ENCODE assay signal across 8 cellular contexts in the genomic region with DNA sequence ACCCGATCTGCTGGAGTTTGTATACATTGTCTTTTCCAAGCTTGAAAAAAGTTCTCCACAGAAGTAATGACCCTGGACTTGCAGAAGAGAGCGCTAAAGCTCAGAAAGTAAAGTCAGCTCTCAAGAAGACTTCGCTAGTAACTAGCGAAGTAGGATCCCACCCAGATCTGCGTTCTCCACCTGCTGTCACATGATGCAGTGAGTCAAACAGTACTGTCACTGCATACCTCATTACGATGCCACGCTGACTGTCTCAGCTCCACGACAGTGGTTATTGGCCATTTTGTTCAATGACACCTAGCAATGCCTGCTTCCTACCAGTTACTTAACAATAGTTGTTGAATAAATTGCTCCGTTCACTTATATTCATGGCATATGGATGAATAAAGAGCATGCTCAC. TPM values are rescaled to one million over a fixed set of nuclear protein-coding genes. Genes with fewer than 3 reads are reported as not detected.
DNase-seq lines count a peak whose midpoint lies in the region; ATAC-seq and TF ChIP-seq lines count a peak whose summit lies in the region.

No MANE protein-coding gene starts in this region.

- H3K18ac ChIP-seq in mesenchymal stem cell (ENCODE audit: low read depth in 1 of 2, low read length in 2 of 2): no peak overlapping the region

- no peak overlapping the region for H2BK12ac ChIP-seq in mesenchymal stem cell (ENCODE audit: low read length in 2 of 2)

- H3K27ac ChIP-seq in Karpas-422 (ENCODE audit: low read length) (no peak overlapping the region), dorsolateral prefrontal cortex (no peak overlapping the region), mesenchymal stem cell (ENCODE audit: low read length, poor library complexity, severe bottlenecking) (no peak overlapping the region), thyroid gland (no peak overlapping the region)

- WGBS in mesenchymal stem cell: 10% methylated on average over 8 of the region's 9 CpGs
- 4 to 7% methylated on average over 9 of the region's 9 CpGs for WGBS in thyroid gland, 2 donors

- no peak overlapping the region for H4K8ac ChIP-seq in mesenchymal stem cell (ENCODE audit: low read length)

- H3K9me3 ChIP-seq in Karpas-422 (ENCODE audit: low read length): no peaks in the 10 kb centered on the region
- no peaks in the 10 kb centered on the region for H3K9me3 ChIP-seq in mesenchymal stem cell (ENCODE audit: control insufficient read depth, low read length)
- no peaks in the 10 kb centered on the region for H3K9me3 ChIP-seq in thyroid gland

- no peaks in the 10 kb centered on the region for H3K27me3 ChIP-seq in Karpas-422 (ENCODE audit: low read length)
- peaks cover 0 to 18% (median 0%) of the 10 kb centered on the region in 45 donors for H3K27me3 ChIP-seq in dorsolateral prefrontal cortex
- no peaks in the 10 kb centered on the region for H3K27me3 ChIP-seq in mesenchymal stem cell (ENCODE audit: control insufficient read depth in 1 of 2, insufficient read depth in 1 of 2, low read length in 2 of 2)
- H3K27me3 ChIP-seq in thyroid gland: no peaks in the 10 kb centered on the region

- H4K20me1 ChIP-seq in Karpas-422 (ENCODE audit: insufficient read depth, low read depth, low read length): no peaks in the 10 kb centered on the region

- no peak overlapping the region for H3K14ac ChIP-seq in mesenchymal stem cell (ENCODE audit: low read length in 2 of 2)

- H2BK120ac ChIP-seq in mesenchymal stem cell (ENCODE audit: low read depth, low read length): no peak overlapping the region

- no peak overlapping the region for H4K91ac ChIP-seq in mesenchymal stem cell (ENCODE audit: low read length)

- no peak overlapping the region for H2AFZ ChIP-seq in Karpas-422 (ENCODE audit: low read length)
- no peak overlapping the region for H2AFZ ChIP-seq in mesenchymal stem cell (ENCODE audit: low read depth, low read length)

- no peaks in the 10 kb centered on the region for H3K9me2 ChIP-seq in Karpas-422 (replicated peaks; ENCODE audit: insufficient read depth, low read length)

- H2BK5ac ChIP-seq in mesenchymal stem cell (ENCODE audit: low read depth, low read length, poor library complexity, severe bottlenecking): no peak overlapping the region

- no peak overlapping the region for H3K4me2 ChIP-seq in Karpas-422 (ENCODE audit: low read depth, low read length, poor library complexity, severe bottlenecking)
- no peak overlapping the region for H3K4me2 ChIP-seq in mesenchymal stem cell (ENCODE audit: low read length, poor library complexity, severe bottlenecking)

- no peak overlapping the region for H2BK15ac ChIP-seq in mesenchymal stem cell (ENCODE audit: low read depth, poor library complexity, severe bottlenecking)

- H3K36me3 ChIP-seq in Karpas-422 (ENCODE audit: insufficient read depth, low read length) (no peaks in the 10 kb centered on the region), mesenchymal stem cell (ENCODE audit: control insufficient read depth in 1 of 2, insufficient read depth in 2 of 2, low read depth in 1 of 2, low read length in 2 of 2) (no peaks in the 10 kb centered on the region), thyroid gland (no peaks in the 10 kb centered on the region)

- no peak overlapping the region for H3K4ac ChIP-seq in mesenchymal stem cell (ENCODE audit: low read depth in 1 of 2, low read length in 2 of 2)

- H2AK5ac ChIP-seq in mesenchymal stem cell (ENCODE audit: low read length, severe bottlenecking): no peak overlapping the region

- DNase-seq in ELF-1 (ENCODE audit: low read depth, low spot score) (peak; percentile 73), Karpas-422 (peak; percentile 53), SHP77 (lab: John Stamatoyannopoulos, UW) (peak; percentile 84 to 87), dorsolateral prefrontal cortex (peak in 2 of 10 donors; percentile 24 to 33), mesenchymal stem cell (peak; percentile 87), thyroid gland (peak; percentile 25 to 29), OCI-M2 (lab: John Stamatoyannopoulos, UW; ENCODE audit: unreplicated experiment) (no peak)

- ATAC-seq in GM21390 (IDR thresholded peaks at IDR 0.05; ENCODE audit: unreplicated experiment): peak; percentile 89

- H3K9ac ChIP-seq in Karpas-422 (ENCODE audit: low read length) (no peak overlapping the region), mesenchymal stem cell (ENCODE audit: low read length) (peak overlapping the region; percentile 49)

- H3K79me1 ChIP-seq in mesenchymal stem cell (replicated peaks; ENCODE audit: low read length, poor library complexity, severe bottlenecking): no peaks in the 10 kb centered on the region

- intact Hi-C loops in dorsolateral prefrontal cortex (cut with DNase I): no loop called here
- intact Hi-C loops in thyroid gland (cut with DNase I): no loop called here

- H3K4me1 ChIP-seq in Karpas-422 (ENCODE audit: low read length): no peaks in the 10 kb centered on the region
- H3K4me1 ChIP-seq in mesenchymal stem cell (ENCODE audit: control insufficient read depth, insufficient read depth, low read depth, low read length): peaks cover 3% of the 10 kb centered on the region
- H3K4me1 ChIP-seq in thyroid gland: peaks cover 0 to 6% of the 10 kb centered on the region in 2 donors

- no peaks in the 10 kb centered on the region for H3K79me2 ChIP-seq in Karpas-422 (ENCODE audit: low read length)

- H3K23ac ChIP-seq in mesenchymal stem cell (ENCODE audit: low read length in 2 of 2): no peak overlapping the region

- H3K4me3 ChIP-seq in Karpas-422 (ENCODE audit: low read length) (no peak overlapping the region), dorsolateral prefrontal cortex (peak overlapping the region in 15 of 59 donors; percentile 4 to 34 (median 22)), mesenchymal stem cell (ENCODE audit: insufficient read depth in 1 of 2, low read depth in 1 of 2, low read length in 2 of 2) (peak overlapping the region in 1 of 2 experiments; percentile 49), thyroid gland (replicated peaks in 1 of 3) (no peak overlapping the region)

- TF ChIP-seq CTCF in dorsolateral prefrontal cortex (IDR thresholded peaks at IDR 0.05 in 54 of 56, conservative IDR thresholded peaks at IDR 0.05 in 2 of 56; ENCODE audit: low read depth in 1 of 56, partially characterized antibody in 56 of 56) (peak in 55 of 56 donors; percentile 43 to 79 (median 66)), thyroid gland (IDR thresholded peaks at IDR 0.05) (peak in 5 of 6 experiments; percentile 26 to 91 (median 73))

- TF ChIP-seq POLR2A in thyroid gland (IDR thresholded peaks at IDR 0.05): no peak

RNA-seq across cellular contexts. Expression of a gene that starts 29.7 kb away (rescaled TPM):
- 76.8 and 179 TPM in 2 replicates for total RNA-seq in Karpas-422 (2014; rRNA removed; shearing (Covaris generic); ENCODE audit: low replicate concordance)
- total RNA-seq in dorsolateral prefrontal cortex: 10 to 100 TPM; 21.1 to 66.9 (median 42.4) TPM
- 316 TPM for polyA plus RNA-seq in mesenchymal stem cell (2013, experiment 1 of 2)
- 315 TPM for polyA plus RNA-seq in mesenchymal stem cell (2013, experiment 2 of 2)
- 100 to 1,000 TPM; 226 to 422 (median 267) TPM for total RNA-seq in thyroid gland
